Comparison of ENCODE assay signal across 1 cellular context in the genomic region with DNA sequence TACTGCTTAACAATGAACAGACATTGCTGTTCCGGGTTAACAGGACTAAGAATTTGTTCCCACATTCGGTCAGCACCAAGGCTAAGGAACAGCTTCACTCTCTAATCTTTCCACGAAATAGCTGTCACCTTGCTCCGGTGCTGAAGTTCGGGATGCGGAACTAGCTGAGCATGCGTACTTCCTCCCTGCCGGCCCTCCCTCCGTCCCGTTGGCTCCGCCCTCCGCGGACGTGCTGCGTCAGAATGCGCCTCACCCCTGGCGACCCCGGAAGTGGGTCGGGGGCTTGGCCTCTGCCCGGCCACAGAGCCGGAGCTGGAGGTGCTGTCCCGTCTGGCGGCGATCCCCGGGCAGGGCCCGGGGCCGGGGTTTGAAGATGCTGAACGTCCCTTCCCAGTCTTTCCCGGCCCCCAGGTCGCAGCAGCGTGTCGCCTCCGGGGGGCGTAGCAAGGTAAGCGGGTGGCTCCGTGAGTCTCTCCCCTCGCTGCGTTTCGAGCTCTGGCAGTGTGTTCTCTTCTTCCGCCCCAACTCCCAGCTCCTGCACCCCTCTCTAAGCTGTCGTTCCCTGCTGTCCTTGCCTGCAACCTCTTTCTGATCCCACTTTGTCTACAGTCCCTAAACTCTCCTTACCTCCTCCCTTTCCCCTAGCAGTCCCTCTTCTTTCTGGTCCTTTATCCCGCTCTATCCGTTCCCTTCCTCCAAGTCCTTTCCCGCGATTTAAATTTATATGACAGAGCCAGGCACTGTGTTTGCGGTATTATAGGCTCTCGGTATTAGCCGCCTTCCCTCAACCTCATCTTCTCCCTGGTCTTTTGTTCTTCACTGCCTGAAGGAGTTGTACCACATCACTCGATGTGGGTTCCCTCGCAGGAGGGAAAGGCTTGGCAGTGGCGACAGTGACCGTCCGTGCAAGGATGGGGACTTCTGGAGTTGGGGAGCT.
TF ChIP-seq lines count a peak whose summit lies in the region.

A gene with protein sequence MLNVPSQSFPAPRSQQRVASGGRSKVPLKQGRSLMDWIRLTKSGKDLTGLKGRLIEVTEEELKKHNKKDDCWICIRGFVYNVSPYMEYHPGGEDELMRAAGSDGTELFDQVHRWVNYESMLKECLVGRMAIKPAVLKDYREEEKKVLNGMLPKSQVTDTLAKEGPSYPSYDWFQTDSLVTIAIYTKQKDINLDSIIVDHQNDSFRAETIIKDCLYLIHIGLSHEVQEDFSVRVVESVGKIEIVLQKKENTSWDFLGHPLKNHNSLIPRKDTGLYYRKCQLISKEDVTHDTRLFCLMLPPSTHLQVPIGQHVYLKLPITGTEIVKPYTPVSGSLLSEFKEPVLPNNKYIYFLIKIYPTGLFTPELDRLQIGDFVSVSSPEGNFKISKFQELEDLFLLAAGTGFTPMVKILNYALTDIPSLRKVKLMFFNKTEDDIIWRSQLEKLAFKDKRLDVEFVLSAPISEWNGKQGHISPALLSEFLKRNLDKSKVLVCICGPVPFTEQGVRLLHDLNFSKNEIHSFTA (plus strand): TSS at position 280 of the 937 bp plus-strand sequence. CDS start 94 bp downstream, at position 374.

TF ChIP-seq in HepG2, 621 proteins besides CTCF, POLR2A, EP300 and RAD21 (continued from another document and continues in another):
- TF ChIP-seq ZNF639 (CRISPR knock-in tag; conservative IDR thresholded peaks at IDR 0.05) (peak; percentile 94; the same call in 1 of the 2 replicates), NCOA1 (CRISPR knock-in tag; IDR thresholded peaks at IDR 0.05) (peak; percentile 91; the same call in 1 of the 2 replicates), ZBTB38 (CRISPR knock-in tag; IDR thresholded peaks at IDR 0.05) (peak; percentile 41; the same call in 1 of the 2 replicates), MAF1 (CRISPR knock-in tag; IDR thresholded peaks at IDR 0.05; ENCODE audit: borderline replicate concordance) (peak; percentile 95; the same call in 1 of the 2 replicates), CBX2 (IDR thresholded peaks at IDR 0.05; ENCODE audit: low read depth, low read length) (no peak), CBX2 (CRISPR knock-in tag; IDR thresholded peaks at IDR 0.05; ENCODE audit: low read depth) (no peak), FOXA1 (IDR thresholded peaks at IDR 0.05) (no peak), FOXA1 (CRISPR knock-in tag; IDR thresholded peaks at IDR 0.05) (peak; percentile 14; the same call in 1 of the 2 replicates), NFE2 (CRISPR knock-in tag; IDR thresholded peaks at IDR 0.05) (peak; percentile 80), POLR2G (IDR thresholded peaks at IDR 0.05; ENCODE audit: low read depth, low read length) (peak; percentile 96), ZNF670 (CRISPR knock-in tag; IDR thresholded peaks at IDR 0.05; ENCODE audit: borderline replicate concordance) (no peak), NKX3-1 (CRISPR knock-in tag; IDR thresholded peaks at IDR 0.05) (peak; percentile 98), RBM22 (optimal IDR thresholded peaks at IDR 0.05; ENCODE audit: low read length) (no peak), MZF1 (CRISPR knock-in tag; IDR thresholded peaks at IDR 0.05; ENCODE audit: borderline replicate concordance) (0 out of 2 replicates have a peak, but pooled peaks have one; percentile 61), NPAS2 (CRISPR knock-in tag; IDR thresholded peaks at IDR 0.05; ENCODE audit: borderline replicate concordance) (no peak), ATM (IDR thresholded peaks at IDR 0.05; ENCODE audit: borderline replicate concordance) (no peak), MEF2D (CRISPR knock-in tag; IDR thresholded peaks at IDR 0.05) (peak; percentile 91), ZEB1 (IDR thresholded peaks at IDR 0.05; ENCODE audit: insufficient replicate concordance, low read depth) (no peak), ZBTB10 (CRISPR knock-in tag; IDR thresholded peaks at IDR 0.05; ENCODE audit: borderline replicate concordance) (peak; percentile 79; the same call in 1 of the 2 replicates), SOX13 (IDR thresholded peaks at IDR 0.05) (no peak), SOX13 (CRISPR knock-in tag; conservative IDR thresholded peaks at IDR 0.05 in 1 of 2, IDR thresholded peaks at IDR 0.05 in 1 of 2) (peak in 1 of 2 experiments; percentile 79; a peak in 2 of 4 replicates), ZBTB21 (CRISPR knock-in tag; IDR thresholded peaks at IDR 0.05) (peak; percentile 86; the same call in 1 of the 2 replicates), HCFC1 (IDR thresholded peaks at IDR 0.05; ENCODE audit: low read depth, low read length) (peak; percentile 9; the same call in 1 of the 2 replicates), RBFOX2 (IDR thresholded peaks at IDR 0.05; ENCODE audit: low read depth, low read length) (peak; percentile 84), ZGPAT (CRISPR knock-in tag; IDR thresholded peaks at IDR 0.05) (peak; percentile 95), SMARCC2 (IDR thresholded peaks at IDR 0.05) (no peak), SNRNP70 (IDR thresholded peaks at IDR 0.05; ENCODE audit: low read depth, low read length) (no peak)
- TF ChIP-seq, protein P1, sequence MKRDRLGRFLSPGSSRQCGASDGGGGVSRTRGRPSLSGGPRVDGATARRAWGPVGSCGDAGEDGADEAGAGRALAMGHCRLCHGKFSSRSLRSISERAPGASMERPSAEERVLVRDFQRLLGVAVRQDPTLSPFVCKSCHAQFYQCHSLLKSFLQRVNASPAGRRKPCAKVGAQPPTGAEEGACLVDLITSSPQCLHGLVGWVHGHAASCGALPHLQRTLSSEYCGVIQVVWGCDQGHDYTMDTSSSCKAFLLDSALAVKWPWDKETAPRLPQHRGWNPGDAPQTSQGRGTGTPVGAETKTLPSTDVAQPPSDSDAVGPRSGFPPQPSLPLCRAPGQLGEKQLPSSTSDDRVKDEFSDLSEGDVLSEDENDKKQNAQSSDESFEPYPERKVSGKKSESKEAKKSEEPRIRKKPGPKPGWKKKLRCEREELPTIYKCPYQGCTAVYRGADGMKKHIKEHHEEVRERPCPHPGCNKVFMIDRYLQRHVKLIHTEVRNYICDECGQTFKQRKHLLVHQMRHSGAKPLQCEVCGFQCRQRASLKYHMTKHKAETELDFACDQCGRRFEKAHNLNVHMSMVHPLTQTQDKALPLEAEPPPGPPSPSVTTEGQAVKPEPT (CRISPR knock-in tag; IDR thresholded peaks at IDR 0.05; ENCODE audit: low read depth): peak; percentile 82
- TF ChIP-seq, protein P2, sequence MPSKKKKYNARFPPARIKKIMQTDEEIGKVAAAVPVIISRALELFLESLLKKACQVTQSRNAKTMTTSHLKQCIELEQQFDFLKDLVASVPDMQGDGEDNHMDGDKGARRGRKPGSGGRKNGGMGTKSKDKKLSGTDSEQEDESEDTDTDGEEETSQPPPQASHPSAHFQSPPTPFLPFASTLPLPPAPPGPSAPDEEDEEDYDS (CRISPR knock-in tag; IDR thresholded peaks at IDR 0.05): peak; percentile 75
- TF ChIP-seq, protein P3, sequence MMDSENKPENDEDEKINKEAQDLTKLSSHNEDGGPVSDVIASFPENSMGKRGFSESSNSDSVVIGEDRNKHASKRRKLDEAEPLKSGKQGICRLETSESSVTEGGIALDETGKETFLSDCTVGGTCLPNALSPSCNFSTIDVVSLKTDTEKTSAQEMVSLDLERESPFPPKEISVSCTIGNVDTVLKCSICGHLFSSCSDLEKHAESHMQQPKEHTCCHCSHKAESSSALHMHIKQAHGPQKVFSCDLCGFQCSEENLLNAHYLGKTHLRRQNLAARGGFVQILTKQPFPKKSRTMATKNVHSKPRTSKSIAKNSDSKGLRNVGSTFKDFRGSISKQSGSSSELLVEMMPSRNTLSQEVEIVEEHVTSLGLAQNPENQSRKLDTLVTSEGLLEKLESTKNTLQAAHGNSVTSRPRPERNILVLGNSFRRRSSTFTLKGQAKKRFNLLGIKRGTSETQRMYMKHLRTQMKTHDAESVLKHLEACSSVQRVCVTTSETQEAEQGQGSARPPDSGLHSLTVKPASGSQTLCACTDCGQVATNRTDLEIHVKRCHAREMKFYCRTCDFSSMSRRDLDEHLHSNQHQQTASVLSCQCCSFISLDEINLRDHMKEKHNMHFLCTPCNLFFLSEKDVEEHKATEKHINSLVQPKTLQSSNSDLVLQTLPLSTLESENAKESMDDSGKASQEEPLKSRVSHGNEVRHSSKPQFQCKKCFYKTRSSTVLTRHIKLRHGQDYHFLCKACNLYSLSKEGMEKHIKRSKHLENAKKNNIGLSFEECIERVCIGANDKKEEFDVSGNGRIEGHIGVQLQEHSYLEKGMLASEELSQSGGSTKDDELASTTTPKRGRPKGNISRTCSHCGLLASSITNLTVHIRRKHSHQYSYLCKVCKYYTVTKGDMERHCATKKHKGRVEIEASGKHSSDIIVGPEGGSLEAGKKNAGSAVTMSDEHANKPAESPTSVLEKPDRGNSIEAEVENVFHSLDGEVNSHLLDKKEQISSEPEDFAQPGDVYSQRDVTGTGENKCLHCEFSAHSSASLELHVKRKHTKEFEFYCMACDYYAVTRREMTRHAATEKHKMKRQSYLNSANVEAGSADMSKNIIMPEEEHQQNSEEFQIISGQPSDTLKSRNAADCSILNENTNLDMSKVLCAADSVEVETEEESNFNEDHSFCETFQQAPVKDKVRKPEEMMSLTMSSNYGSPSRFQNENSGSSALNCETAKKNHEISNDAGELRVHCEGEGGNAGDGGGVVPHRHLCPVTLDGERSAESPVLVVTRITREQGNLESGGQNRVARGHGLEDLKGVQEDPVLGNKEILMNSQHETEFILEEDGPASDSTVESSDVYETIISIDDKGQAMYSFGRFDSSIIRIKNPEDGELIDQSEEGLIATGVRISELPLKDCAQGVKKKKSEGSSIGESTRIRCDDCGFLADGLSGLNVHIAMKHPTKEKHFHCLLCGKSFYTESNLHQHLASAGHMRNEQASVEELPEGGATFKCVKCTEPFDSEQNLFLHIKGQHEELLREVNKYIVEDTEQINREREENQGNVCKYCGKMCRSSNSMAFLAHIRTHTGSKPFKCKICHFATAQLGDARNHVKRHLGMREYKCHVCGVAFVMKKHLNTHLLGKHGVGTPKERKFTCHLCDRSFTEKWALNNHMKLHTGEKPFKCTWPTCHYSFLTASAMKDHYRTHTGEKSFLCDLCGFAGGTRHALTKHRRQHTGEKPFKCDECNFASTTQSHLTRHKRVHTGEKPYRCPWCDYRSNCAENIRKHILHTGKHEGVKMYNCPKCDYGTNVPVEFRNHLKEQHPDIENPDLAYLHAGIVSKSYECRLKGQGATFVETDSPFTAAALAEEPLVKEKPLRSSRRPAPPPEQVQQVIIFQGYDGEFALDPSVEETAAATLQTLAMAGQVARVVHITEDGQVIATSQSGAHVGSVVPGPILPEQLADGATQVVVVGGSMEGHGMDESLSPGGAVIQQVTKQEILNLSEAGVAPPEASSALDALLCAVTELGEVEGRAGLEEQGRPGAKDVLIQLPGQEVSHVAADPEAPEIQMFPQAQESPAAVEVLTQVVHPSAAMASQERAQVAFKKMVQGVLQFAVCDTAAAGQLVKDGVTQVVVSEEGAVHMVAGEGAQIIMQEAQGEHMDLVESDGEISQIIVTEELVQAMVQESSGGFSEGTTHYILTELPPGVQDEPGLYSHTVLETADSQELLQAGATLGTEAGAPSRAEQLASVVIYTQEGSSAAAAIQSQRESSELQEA (CRISPR knock-in tag; IDR thresholded peaks at IDR 0.05; ENCODE audit: not compliant biosample characterization): no peak
- TF ChIP-seq, protein P4, sequence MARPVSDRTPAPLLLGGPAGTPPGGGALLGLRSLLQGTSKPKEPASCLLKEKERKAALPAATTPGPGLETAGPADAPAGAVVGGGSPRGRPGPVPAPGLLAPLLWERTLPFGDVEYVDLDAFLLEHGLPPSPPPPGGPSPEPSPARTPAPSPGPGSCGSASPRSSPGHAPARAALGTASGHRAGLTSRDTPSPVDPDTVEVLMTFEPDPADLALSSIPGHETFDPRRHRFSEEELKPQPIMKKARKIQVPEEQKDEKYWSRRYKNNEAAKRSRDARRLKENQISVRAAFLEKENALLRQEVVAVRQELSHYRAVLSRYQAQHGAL (CRISPR knock-in tag; IDR thresholded peaks at IDR 0.05; ENCODE audit: not compliant biosample characterization): peak; percentile 94
